22 cellular contexts compared by ENCODE assay signal in genomic region chr20:49904440-49905214, GRCh38.
"Had no signal": no experiment of that assay in that cellular context is flagged by ENCODE, and none has a peak within 500 bp of the region (broad histone marks: within the 10 kb centered on the region; RNA-seq: fewer than 3 reads in every experiment).

No MANE protein-coding gene starts in this region.

- FAIRE-seq: frontal cortex, urothelium cell line had no signal

- H3K4me2 ChIP-seq: smooth muscle cell had no signal

- DNase-seq: cortex of kidney; effector CD8-positive, alpha-beta T cell; heart left ventricle; hippocampal formation; left ventricle myocardium superior; mesendoderm; naive thymus-derived CD4-positive, alpha-beta T cell; nephron progenitor cell; stimulated activated CD4-positive, alpha-beta T cell treated with anti-CD3 and anti-CD28 coated beads, Interleukin-4, amount 100 ng/mL, for 1 hour; stimulated activated naive B cell treated with anti-CD40 and anti-IgM and Interleukin-4, amounts not matched to agents 10 μg/mL and 1 μg/mL and 100 μg/mL, for 72 hours; stimulated activated naive CD8-positive, alpha-beta T cell treated with anti-CD3 and anti-CD28 coated beads, Interleukin-15, amount 100 ng/mL, for 72 hours; testis had no signal

- ATAC-seq: esophagus mucosa; heart left ventricle; left colon; left ventricle myocardium superior; stimulated activated naive B cell treated with anti-CD40 and anti-IgM and Interleukin-4, amounts not matched to agents 10 μg/mL and 1 μg/mL and 100 μg/mL, for 72 hours; stimulated activated naive CD8-positive, alpha-beta T cell treated with anti-CD3 and anti-CD28 coated beads, Interleukin-15, amount 100 ng/mL, for 72 hours had no signal

- H3K27ac ChIP-seq: neutrophil, right atrium auricular region, testis, tibial nerve had no signal

- H3K9me3 ChIP-seq: heart left ventricle, neutrophil, right atrium auricular region, testis, tibial nerve had no signal

- H3K27me3 ChIP-seq: dorsolateral prefrontal cortex, heart left ventricle, neutrophil, right atrium auricular region, testis, tibial nerve had no signal

- H3K4me3 ChIP-seq: dorsolateral prefrontal cortex, heart left ventricle, lung, right atrium auricular region, smooth muscle cell, testis, tibial nerve had no signal
